8 cellular contexts compared by ENCODE assay signal in the genomic region with DNA sequence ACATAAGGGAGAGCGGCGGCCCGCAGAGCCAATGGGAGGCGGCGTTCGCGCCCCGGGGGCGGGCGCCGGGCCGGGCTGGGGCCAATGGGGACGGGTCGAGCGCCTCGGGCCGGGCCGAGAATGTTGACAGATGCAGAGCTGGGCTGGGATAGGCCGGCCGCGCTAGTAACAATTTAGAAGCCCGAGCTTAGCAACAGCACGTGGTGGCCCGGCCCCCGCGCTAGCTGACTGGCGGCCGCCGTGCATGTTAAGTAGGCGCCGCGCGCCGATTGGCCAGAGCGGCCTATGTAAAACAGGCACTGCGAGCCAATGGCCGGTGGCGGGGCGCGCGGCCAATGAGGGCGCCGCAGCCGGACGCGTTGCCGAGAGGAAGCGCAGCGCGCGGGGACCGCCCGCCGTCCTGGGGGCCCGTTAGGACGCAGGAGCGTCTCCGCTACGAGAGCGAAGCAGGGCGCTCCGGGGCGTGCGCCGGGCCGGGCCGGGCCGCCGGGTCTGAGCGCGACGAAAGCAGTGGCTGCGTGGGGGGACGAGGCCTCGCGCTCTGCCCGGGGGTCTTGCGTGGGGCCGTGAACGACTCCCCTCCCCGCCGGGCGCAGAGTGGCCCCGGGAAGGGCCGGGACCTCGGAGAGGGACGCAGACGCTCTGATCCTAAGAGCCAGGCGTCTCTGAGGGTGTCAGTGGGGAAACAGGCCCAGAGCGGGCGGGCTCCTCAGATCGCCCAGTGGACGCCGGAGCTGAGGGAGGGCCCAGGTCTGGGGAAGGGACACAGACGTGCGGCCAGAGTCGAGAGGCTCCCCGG. TPM values are rescaled to one million over a fixed set of nuclear protein-coding genes. Genes with fewer than 3 reads are reported as not detected.
DNase-seq lines count a peak whose midpoint lies in the region; ATAC-seq and TF ChIP-seq lines count a peak whose summit lies in the region.

No MANE protein-coding gene starts in this region.

- H3K36me3 ChIP-seq in hepatocyte (replicated peaks; ENCODE audit: insufficient read depth, low read depth) (no peaks in the 10 kb centered on the region), rectal smooth muscle tissue (ENCODE audit: control insufficient read depth, insufficient read depth, low read length) (no peaks in the 10 kb centered on the region), aorta (ENCODE audit: control insufficient read depth in 1 of 2, insufficient read depth in 2 of 2, low read length in 1 of 2) (no peaks in the 10 kb centered on the region)

- peak overlapping the region; percentile 83 for H3K4me2 ChIP-seq in hepatocyte

- H2AFZ ChIP-seq in hepatocyte = peak overlapping the region; percentile 53

- H3K4me1 ChIP-seq in hepatocyte (ENCODE audit: insufficient read depth) = peaks cover 19% of the 10 kb centered on the region
- peaks cover 38% of the 10 kb centered on the region for H3K4me1 ChIP-seq in rectal smooth muscle tissue (ENCODE audit: control insufficient read depth, insufficient read depth, low read length)
- H3K4me1 ChIP-seq in aorta (ENCODE audit: control insufficient read depth in 1 of 2, insufficient read depth in 2 of 2, low read length in 2 of 2) = no peaks in the 10 kb centered on the region

- 2% methylated on average over 85 of the region's 98 CpGs for WGBS in hepatocyte (ENCODE audit: low lambda C conversion rate, missing lambda C conversion rate)
- WGBS in aorta, 2 donors = 0 to 1% methylated on average over 97 to 98 of the region's 98 CpGs

- intact Hi-C loops in aorta (cut with DNase I) = loop anchor here (1.0 to 10.0 kb wide), 3 partner anchors 20 to 155 kb away; partner anchors contain the start of genes CFAP99 (in 2 of the 2), ZFYVE28 (in 2 of the 2), HAUS3 (in 1 of the 2) and POLN (in 1 of the 2)

- TF ChIP-seq CTCF in hepatocyte (IDR thresholded peaks at IDR 0.05; ENCODE audit: poor library complexity) = no peak

- H3K9me2 ChIP-seq in hepatocyte (replicated peaks; ENCODE audit: insufficient read depth) = no peaks in the 10 kb centered on the region

- H3K4me3 ChIP-seq in hepatocyte (peak overlapping the region; percentile 20), rectal smooth muscle tissue (ENCODE audit: low read length) (peak overlapping the region; percentile 73), aorta (ENCODE audit: low read length in 2 of 2) (peak overlapping the region; percentile 43 to 81)

- ATAC-seq in GM18511 (IDR thresholded peaks at IDR 0.05; ENCODE audit: unreplicated experiment) (peak; percentile 95), HG03025 (IDR thresholded peaks at IDR 0.05; ENCODE audit: low FRiP score, unreplicated experiment) (peak; percentile 84), aorta (ENCODE audit: low FRiP score) (peak; percentile 96)

- peaks cover 42% of the 10 kb centered on the region for H3K79me2 ChIP-seq in hepatocyte

- DNase-seq in NCI-H2029 treated with DMSO at 0.1 percent for 48 hours (lab: John Stamatoyannopoulos, UW) (peak; percentile 89), T1000 (lab: John Stamatoyannopoulos, UW) (peak; percentile 99), astrocyte of the hippocampus (ENCODE audit: low read depth, low spot score) (peak; percentile 100), hepatocyte (ENCODE audit: low spot score) (peak; percentile 100), aorta (peak; percentile 100)

- H3K27ac ChIP-seq in hepatocyte = peak overlapping the region; percentile 91
- peak overlapping the region; percentile 96 for H3K27ac ChIP-seq in rectal smooth muscle tissue (ENCODE audit: low read depth, low read length)
- H3K27ac ChIP-seq in aorta (ENCODE audit: low read depth in 1 of 2, low read length in 2 of 2) = peak overlapping the region in 1 of 2 donors; percentile 23

- H4K20me1 ChIP-seq in hepatocyte (ENCODE audit: insufficient read depth, poor library complexity, severe bottlenecking) = peaks cover 39% of the 10 kb centered on the region

- H3K9me3 ChIP-seq in hepatocyte (ENCODE audit: low read depth) = no peaks in the 10 kb centered on the region
- no peaks in the 10 kb centered on the region for H3K9me3 ChIP-seq in aorta (ENCODE audit: control insufficient read depth, low read length)

- H3K27me3 ChIP-seq in hepatocyte (no peaks in the 10 kb centered on the region), rectal smooth muscle tissue (ENCODE audit: control insufficient read depth, insufficient read depth, low read length) (no peaks in the 10 kb centered on the region), aorta (ENCODE audit: control insufficient read depth in 1 of 2, insufficient read depth in 2 of 2, low read length in 1 of 2) (no peaks in the 10 kb centered on the region)

- H3K9ac ChIP-seq in rectal smooth muscle tissue (ENCODE audit: low read length) = peak overlapping the region; percentile 67

RNA-seq across cellular contexts. Expression of gene MXD4, which starts 0.4 kb away (rescaled TPM):
- total RNA-seq in hepatocyte (53.7 and 56.7 TPM in 2 replicates), aorta (10 to 100 TPM; 45.7 to 75.4 TPM)
- polyA plus RNA-seq in hepatocyte (127 and 131 TPM in 2 replicates), aorta (10 to 100 TPM; 36.9 to 75.1 TPM)

RNA-seq across cellular contexts. Expression of gene HAUS3, which starts 20.4 kb away (rescaled TPM):
- total RNA-seq in hepatocyte (9.8 and 13.4 TPM in 2 replicates), aorta (10 to 100 TPM; 11.1 to 16.2 TPM)
- polyA plus RNA-seq in hepatocyte (7.1 and 10.7 TPM in 2 replicates), aorta (1 to 10 TPM; 3.8 to 9.2 TPM)

RNA-seq across cellular contexts. Expression of gene POLN, which starts 20.4 kb away (rescaled TPM):
- total RNA-seq in hepatocyte (2.0 and 3.9 TPM in 2 replicates), aorta (1 to 10 TPM; 3.2 to 6.6 TPM)
- polyA plus RNA-seq in hepatocyte (1.7 and 3.0 TPM in 2 replicates), aorta (1 to 10 TPM in 1 of 2 donors, not detected in 1; 7.0 TPM)

Comparison
In these comparisons a context has a peak if more than half of its experiments do, and no peak if none do; other contexts are left out.
1. H3K4me3 ChIP-seq: peak in every context shown above with its lines; median percentile 73 in rectal smooth muscle tissue; 62 in aorta; 20 in hepatocyte.